8 cellular contexts compared by ENCODE assay signal in the genomic region with DNA sequence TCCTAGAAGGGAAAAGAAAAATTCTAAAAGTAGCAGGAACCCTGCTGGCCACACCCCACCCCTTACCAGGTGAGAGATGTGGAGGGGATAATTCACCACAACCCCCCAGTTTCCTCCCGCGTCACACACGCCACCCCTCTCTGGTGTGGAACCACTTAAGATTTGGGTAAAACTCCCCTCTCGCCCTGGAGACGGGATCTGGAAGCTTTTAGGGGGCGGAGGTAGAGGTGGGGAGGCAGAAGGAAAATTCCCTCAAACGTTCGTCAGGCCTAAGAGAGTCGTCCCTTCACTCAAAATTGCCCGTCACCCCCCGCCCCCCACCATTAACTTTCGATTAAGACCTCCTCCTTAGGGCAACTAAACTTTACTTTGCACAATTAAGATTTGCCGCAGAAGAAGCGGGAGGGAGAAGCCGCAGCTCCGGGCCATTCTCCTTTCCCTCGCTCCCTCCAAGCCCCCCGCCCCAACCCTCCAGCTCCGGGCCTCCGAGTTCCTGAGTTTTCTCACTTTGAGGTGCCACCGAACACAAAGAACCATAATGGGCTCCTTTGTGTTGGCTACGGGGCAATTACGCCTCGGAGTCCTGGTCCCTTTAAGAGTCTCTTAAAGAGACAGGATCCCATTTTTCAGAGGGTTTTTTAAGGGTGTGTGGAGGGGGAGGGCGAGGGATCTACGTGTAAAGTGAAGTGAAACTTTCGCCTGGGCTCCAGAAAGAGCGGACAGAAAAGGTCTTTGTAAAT. TPM values are rescaled to one million over a fixed set of nuclear protein-coding genes. Genes with fewer than 3 reads are reported as not detected.
DNase-seq lines count a peak whose midpoint lies in the region; ATAC-seq, FAIRE-seq and TF ChIP-seq lines count a peak whose summit lies in the region.

No MANE protein-coding gene starts in this region.

- peaks cover 17 to 31% (median 26%) of the 10 kb centered on the region in 3 donors for H3K4me1 Mint-ChIP-seq in CD8-positive, alpha-beta memory T cell

- H3K4me3 ChIP-seq in CD8-positive, alpha-beta memory T cell (ENCODE audit: low read length): peak overlapping the region; percentile 71
- H3K4me3 ChIP-seq in HEK293 (ENCODE audit: low read depth, low read length) (peak overlapping the region; percentile 68), OCI-LY7 (ENCODE audit: low read depth, low read length, poor library complexity, severe bottlenecking) (peak overlapping the region; percentile 71), bronchial epithelial cell (ENCODE audit: low read depth, low read length) (peak overlapping the region; percentile 59), skeletal muscle tissue (ENCODE audit: low read length in 3 of 3) (peak overlapping the region; percentile 69 to 80 (median 73))

- peak in 2 of 5 donors; percentile 10 to 23 for DNase-seq in CD8-positive, alpha-beta memory T cell
- DNase-seq in OCI-LY7 (ENCODE audit: low spot score) (peak; percentile 85), bronchial epithelial cell (ENCODE audit: low read depth) (peak; percentile 35), inferior parietal cortex (ENCODE audit: extremely low spot score) (peak; percentile 15), middle frontal gyrus (ENCODE audit: extremely low spot score, low spot score) (no peak)

- CTCF ChIA-PET in CD8-positive, alpha-beta memory T cell (lab: Charles Lee): interaction anchor here (0.7 to 1.7 kb wide), 2 partner anchors 23 to 72 kb away, joined by 3 to 5 read pairs; no protein-coding TSS in a partner anchor
- CTCF ChIA-PET in HEK293 (lab: Yijun Ruan, JAX): interaction anchor here (0.7 to 1.6 kb wide), 7 partner anchors 13 to 81 kb away, joined by 3 to 9 read pairs (median 5); no protein-coding TSS in a partner anchor
- CTCF ChIA-PET in OCI-LY7 (lab: Charles Lee; ENCODE audit: unreplicated experiment): no interaction called here

- H3K36me3 ChIP-seq in CD8-positive, alpha-beta memory T cell (ENCODE audit: insufficient read depth, low read length): no peaks in the 10 kb centered on the region
- H3K36me3 ChIP-seq in HEK293 (ENCODE audit: control insufficient read depth in 2 of 2, insufficient read depth in 1 of 2, low read length in 2 of 2): peaks cover 0 to 8% of the 10 kb centered on the region in 2 experiments; a peak in 1 of 3 replicates
- H3K36me3 ChIP-seq in OCI-LY7 (ENCODE audit: insufficient read depth, low read length): no peaks in the 10 kb centered on the region
- no peaks in the 10 kb centered on the region for H3K36me3 ChIP-seq in bronchial epithelial cell (ENCODE audit: control insufficient read depth, insufficient read depth, low read length)
- H3K36me3 ChIP-seq in skeletal muscle tissue (ENCODE audit: control insufficient read depth in 3 of 3, insufficient read depth in 3 of 3, low read length in 3 of 3): no peaks in the 10 kb centered on the region

- FAIRE-seq in bronchial epithelial cell (lab: Jason Lieb, UNC): no peak

- intact Hi-C loops in OCI-LY7 (cut with micrococcal nuclease; ENCODE audit: unreplicated experiment): no loop called here

- peaks cover 17% of the 10 kb centered on the region for H3K27me3 ChIP-seq in CD8-positive, alpha-beta memory T cell (ENCODE audit: insufficient read depth, low read length, poor library complexity, severe bottlenecking)
- H3K27me3 ChIP-seq in bronchial epithelial cell (ENCODE audit: control insufficient read depth, insufficient read depth, low read length) (peaks cover 3% of the 10 kb centered on the region), skeletal muscle tissue (ENCODE audit: control insufficient read depth in 3 of 3, insufficient read depth in 3 of 3, low read length in 3 of 3) (peaks cover 7 to 39% (median 22%) of the 10 kb centered on the region in 3 donors)

- H3K4me2 ChIP-seq in OCI-LY7 (ENCODE audit: low read length): peak overlapping the region; percentile 96

- H3K27me3 Mint-ChIP-seq in CD8-positive, alpha-beta memory T cell: peaks cover 50 to 68% of the 10 kb centered on the region in 2 donors

- BruUV-seq in OCI-LY7 (replicated peaks; lab: Mats Ljungman, UMichigan): no TSS peak

- POLR2A ChIA-PET in CD8-positive, alpha-beta memory T cell (lab: Charles Lee): interaction anchor here (0.6 kb wide), 1 partner anchor 605 kb away, joined by 3 read pairs; no protein-coding TSS in a partner anchor
- POLR2A ChIA-PET in HEK293 (lab: Yijun Ruan, JAX) (interaction anchor here (0.6 to 1.7 kb wide), 23 partner anchors 8 to 605 kb away, joined by 3 to 22 read pairs (median 4); partner anchors contain the start of genes CCDC43, GPATCH8, GRN and HEXIM2), OCI-LY7 (lab: Charles Lee) (interaction anchor here (0.6 to 0.9 kb wide), 4 partner anchors 20 to 617 kb away, joined by 3 to 6 read pairs (median 4); no protein-coding TSS in a partner anchor)

- no peaks in the 10 kb centered on the region for H3K9me3 Mint-ChIP-seq in CD8-positive, alpha-beta memory T cell

- peak overlapping the region; percentile 79 to 95 (median 90) for H3K4me3 Mint-ChIP-seq in CD8-positive, alpha-beta memory T cell

- H2AFZ ChIP-seq in OCI-LY7 (ENCODE audit: low read length): peak overlapping the region; percentile 98

- no peak for TF ChIP-seq CTCF in HEK293 (tag by site-specific recombination; IDR thresholded peaks at IDR 0.05)
- TF ChIP-seq CTCF in OCI-LY7 (conservative IDR thresholded peaks at IDR 0.05; ENCODE audit: low read length): no peak
- no peak for TF ChIP-seq CTCF in bronchial epithelial cell (IDR thresholded peaks at IDR 0.05; ENCODE audit: insufficient read depth, low read length, severe bottlenecking)

- no peak for ATAC-seq in HG03108 (IDR thresholded peaks at IDR 0.05; ENCODE audit: unreplicated experiment)

- peaks cover 7% of the 10 kb centered on the region for H3K4me1 ChIP-seq in CD8-positive, alpha-beta memory T cell (ENCODE audit: insufficient read depth, low read length)
- H3K4me1 ChIP-seq in HEK293 (ENCODE audit: control insufficient read depth, insufficient read depth, low read length) (peaks cover 9% of the 10 kb centered on the region), OCI-LY7 (ENCODE audit: insufficient read depth, low read length, poor library complexity, severe bottlenecking) (peaks cover 11% of the 10 kb centered on the region), skeletal muscle tissue (ENCODE audit: control insufficient read depth in 3 of 3, insufficient read depth in 3 of 3, low read length in 3 of 3) (peaks cover 4 to 15% (median 11%) of the 10 kb centered on the region in 3 donors)

- H3K27ac Mint-ChIP-seq in CD8-positive, alpha-beta memory T cell: peak overlapping the region in 6 of 8 donors; percentile 9 to 96 (median 75)

- H3K9ac ChIP-seq in skeletal muscle tissue (ENCODE audit: low read depth in 1 of 3, low read length in 3 of 3): peak overlapping the region; percentile 74 to 85 (median 79)

- H4K20me1 ChIP-seq in OCI-LY7 (ENCODE audit: insufficient read depth, low read length): no peaks in the 10 kb centered on the region

- H3K9me3 ChIP-seq in CD8-positive, alpha-beta memory T cell (ENCODE audit: low read length): no peaks in the 10 kb centered on the region
- H3K9me3 ChIP-seq in HEK293 (ENCODE audit: control insufficient read depth, insufficient read depth, low read depth, low read length) (no peaks in the 10 kb centered on the region), OCI-LY7 (ENCODE audit: low read length) (no peaks in the 10 kb centered on the region), skeletal muscle tissue (ENCODE audit: control insufficient read depth in 3 of 3, low read length in 3 of 3) (no peaks in the 10 kb centered on the region)

- no peaks in the 10 kb centered on the region for H3K79me2 ChIP-seq in OCI-LY7 (ENCODE audit: insufficient read depth, low read depth, low read length)

- H3K27ac ChIP-seq in CD8-positive, alpha-beta memory T cell (ENCODE audit: low read depth, low read length): peak overlapping the region; percentile 52
- H3K27ac ChIP-seq in HEK293 (ENCODE audit: extremely low read depth, low read depth, low read length) (peak overlapping the region; percentile 87), OCI-LY7 (ENCODE audit: low read depth, low read length, poor library complexity, severe bottlenecking) (peak overlapping the region; percentile 79), skeletal muscle tissue (ENCODE audit: low read depth, low read length) (peak overlapping the region; percentile 36)

- H3K36me3 Mint-ChIP-seq in CD8-positive, alpha-beta memory T cell: peaks cover 0 to 7% (median 0%) of the 10 kb centered on the region in 3 donors

- H3K9me2 ChIP-seq in OCI-LY7 (ENCODE audit: insufficient read depth, low read length): no peaks in the 10 kb centered on the region

TF ChIP-seq in HEK293, 187 proteins besides CTCF, POLR2A, EP300 and RAD21 (continues in another document):
- TF ChIP-seq ZBTB48 (tag by site-specific recombination; IDR thresholded peaks at IDR 0.05) (peak; percentile 74), ZNF335 (tag by site-specific recombination; conservative IDR thresholded peaks at IDR 0.05) (peak; percentile 65; the same call in 1 of the 2 replicates), ZNF221 (tag by site-specific recombination; IDR thresholded peaks at IDR 0.05; ENCODE audit: borderline replicate concordance) (no peak), ZFP41 (tag by site-specific recombination; IDR thresholded peaks at IDR 0.05; ENCODE audit: borderline replicate concordance) (no peak), ZNF223 (tag by site-specific recombination; IDR thresholded peaks at IDR 0.05) (no peak)
- TF ChIP-seq, protein P1, sequence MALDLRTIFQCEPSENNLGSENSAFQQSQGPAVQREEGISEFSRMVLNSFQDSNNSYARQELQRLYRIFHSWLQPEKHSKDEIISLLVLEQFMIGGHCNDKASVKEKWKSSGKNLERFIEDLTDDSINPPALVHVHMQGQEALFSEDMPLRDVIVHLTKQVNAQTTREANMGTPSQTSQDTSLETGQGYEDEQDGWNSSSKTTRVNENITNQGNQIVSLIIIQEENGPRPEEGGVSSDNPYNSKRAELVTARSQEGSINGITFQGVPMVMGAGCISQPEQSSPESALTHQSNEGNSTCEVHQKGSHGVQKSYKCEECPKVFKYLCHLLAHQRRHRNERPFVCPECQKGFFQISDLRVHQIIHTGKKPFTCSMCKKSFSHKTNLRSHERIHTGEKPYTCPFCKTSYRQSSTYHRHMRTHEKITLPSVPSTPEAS (tag by site-specific recombination; IDR thresholded peaks at IDR 0.05): 0 out of 2 replicates have a peak, but pooled peaks have one; percentile 21

RNA-seq across cellular contexts. Expression of gene FZD2, which starts 1.0 kb away (rescaled TPM):
- total RNA-seq in CD8-positive, alpha-beta memory T cell: under 1 TPM in 1 of 2 experiments, not detected in 1; 0.11 TPM
- not detected for polyA plus RNA-seq in CD8-positive, alpha-beta memory T cell
- total RNA-seq in OCI-LY7 (2014; rRNA removed; shearing (Covaris generic)): 3.7 and 4.4 TPM in 2 replicates
- total RNA-seq in OCI-LY7 (2022): 9.2 and 10.9 TPM in 2 replicates
- under 0.01 and 0.13 TPM in 2 replicates for total RNA-seq in bronchial epithelial cell
- 8.9 TPM for total RNA-seq in skeletal muscle tissue

RNA-seq across cellular contexts. Expression of gene GPATCH8, which starts 53.1 kb away (rescaled TPM):
- total RNA-seq in CD8-positive, alpha-beta memory T cell: 10 to 100 TPM; 41.6 to 43.3 TPM
- 73.3 TPM for polyA plus RNA-seq in CD8-positive, alpha-beta memory T cell
- total RNA-seq in OCI-LY7 (2014; rRNA removed; shearing (Covaris generic)): 24.5 and 24.7 TPM in 2 replicates
- total RNA-seq in OCI-LY7 (2022): 59.1 and 61.1 TPM in 2 replicates
- total RNA-seq in bronchial epithelial cell: 12.3 and 14.2 TPM in 2 replicates
- total RNA-seq in skeletal muscle tissue: 25.1 TPM

Comparison
In these comparisons a context has a peak if more than half of its experiments do, and no peak if none do; other contexts are left out.
1. H3K27ac ChIP-seq: peak in every context shown above with its lines; median percentile 87 in HEK293; 79 in OCI-LY7; 52 in CD8-positive, alpha-beta memory T cell; 36 in skeletal muscle tissue.